Comparison of ENCODE assay signal across 30 cellular contexts in genomic region chr1:223147409-223147808, GRCh38. TPM values are rescaled to one million over a fixed set of nuclear protein-coding genes. Genes with fewer than 3 reads are reported as not detected.
"Had no signal": no experiment of that assay in that cellular context is flagged by ENCODE, and none has a peak within 500 bp of the region (broad histone marks: within the 10 kb centered on the region; RNA-seq: fewer than 3 reads in every experiment).

No MANE protein-coding gene starts in this region.

- H3K9me3 ChIP-seq: colonic mucosa, esophagus squamous epithelium, gastrocnemius medialis, gastroesophageal sphincter had no signal

- FAIRE-seq: colon, endometrium, endothelial cell of umbilical vein, frontal cortex had no signal

- H3K79me2 ChIP-seq: hepatocyte had no signal

- H3K27ac ChIP-seq: colonic mucosa, coronary artery, dorsolateral prefrontal cortex, epithelial cell of prostate, esophagus muscularis mucosa, esophagus squamous epithelium, foreskin keratinocyte, gastrocnemius medialis, gastroesophageal sphincter, heart left ventricle, heart right ventricle, hepatocyte had no signal

- H3K4me2 ChIP-seq: hepatocyte had no signal

- H2AFZ ChIP-seq: hepatocyte had no signal

- H3K4me3 ChIP-seq: colonic mucosa, coronary artery, dorsolateral prefrontal cortex, esophagus muscularis mucosa, esophagus squamous epithelium, gastrocnemius medialis, gastroesophageal sphincter, heart left ventricle, heart right ventricle, hepatocyte had no signal

- H3K27me3 ChIP-seq: colonic mucosa, esophagus squamous epithelium, gastrocnemius medialis, gastroesophageal sphincter, heart left ventricle, hepatocyte had no signal

- ATAC-seq: effector memory CD8-positive, alpha-beta T cell; esophagus mucosa; foreskin keratinocyte; gastrocnemius medialis; gastroesophageal sphincter; heart left ventricle; heart right ventricle had no signal

- H3K36me3 ChIP-seq: colonic mucosa, esophagus muscularis mucosa, esophagus squamous epithelium, gastrocnemius medialis, gastroesophageal sphincter, heart left ventricle, heart right ventricle had no signal

- H3K4me1 ChIP-seq: foreskin keratinocyte had no signal

- DNase-seq: colonic mucosa; cortex of kidney; dermis blood vessel endothelial cell; dorsolateral prefrontal cortex; effector CD4-positive, alpha-beta T cell; effector CD8-positive, alpha-beta T cell; effector memory CD4-positive, alpha-beta T cell; effector memory CD8-positive, alpha-beta T cell; endodermal cell; erythroblast; esophagus squamous epithelium; foreskin fibroblast; foreskin keratinocyte; foreskin melanocyte; gastrocnemius medialis; glutamatergic neuron; head of caudate nucleus; heart left ventricle; heart right ventricle had no signal

RNA-seq across cellular contexts. Expression of gene TLR5, which starts 4.4 kb away (rescaled TPM):
- total RNA-seq: endodermal cell, fibroblast of villous mesenchyme had no signal
